Comparison of ENCODE assay signal across 7 cellular contexts in genomic region chr12:30694971-30695326, GRCh38. TPM values are rescaled to one million over a fixed set of nuclear protein-coding genes. Genes with fewer than 3 reads are reported as not detected.
A peak's percentile ranks its signal among the peaks of the same experiment; 100 is the strongest.
DNase-seq lines count a peak whose midpoint lies in the region; ATAC-seq and TF ChIP-seq lines count a peak whose summit lies in the region.

No MANE protein-coding gene starts in this region.

- H3K27me3 ChIP-seq in DND-41 (ENCODE audit: insufficient read depth, low read length, poor library complexity) (no peaks in the 10 kb centered on the region), foreskin keratinocyte (no peaks in the 10 kb centered on the region)

- peak overlapping the region; percentile 71 for H3K27ac ChIP-seq in DND-41 (ENCODE audit: low read length)
- H3K27ac ChIP-seq in foreskin keratinocyte, result peak overlapping the region; percentile 30

- ATAC-seq in DND-41 (ENCODE audit: insufficient read depth, low read depth) (0 out of 3 replicates have a peak, but pooled peaks have one; percentile 9), GM21529 (IDR thresholded peaks at IDR 0.05; ENCODE audit: unreplicated experiment) (peak; percentile 38), foreskin keratinocyte (peak; percentile 54)
- no peak for ATAC-seq in activated CD8-positive, alpha-beta T cell treated with anti-CD3 and anti-CD28 coated beads for 36 hours

- peak overlapping the region; percentile 89 for H3K4me3 Mint-ChIP-seq in activated CD8-positive, alpha-beta T cell treated with anti-CD3 and anti-CD28 coated beads for 36 hours
- peak overlapping the region; percentile 99 for H3K4me3 Mint-ChIP-seq in neural crest cell

- peak overlapping the region; percentile 48 to 76 for H3K4me3 ChIP-seq in DND-41 (ENCODE audit: low read depth in 1 of 2, low read length in 2 of 2)

- peaks cover 62% of the 10 kb centered on the region for H3K79me2 ChIP-seq in DND-41 (ENCODE audit: insufficient read depth, low read length)

- intact Hi-C loops in activated CD8-positive, alpha-beta T cell treated with anti-CD3 and anti-CD28 coated beads for 36 hours (cut with micrococcal nuclease), result no loop called here

- no peak for TF ChIP-seq CTCF in DND-41 (IDR thresholded peaks at IDR 0.05; ENCODE audit: borderline replicate concordance, extremely low read depth, low read length, poor library complexity, severe bottlenecking)
- no peak for TF ChIP-seq CTCF in activated CD8-positive, alpha-beta T cell treated with anti-CD3 and anti-CD28 coated beads for 36 hours (IDR thresholded peaks at IDR 0.05)
- no peak for TF ChIP-seq CTCF in foreskin keratinocyte (conservative IDR thresholded peaks at IDR 0.05)
- no peak for TF ChIP-seq CTCF in neural crest cell (conservative IDR thresholded peaks at IDR 0.05)

- H2AFZ ChIP-seq in DND-41 (ENCODE audit: low read depth, low read length), result peak overlapping the region; percentile 87

- H3K4me2 ChIP-seq in DND-41 (ENCODE audit: insufficient read depth, low read length), result peak overlapping the region; percentile 76

- POLR2A ChIA-PET in activated CD8-positive, alpha-beta T cell treated with anti-CD3 and anti-CD28 coated beads for 36 hours (lab: Charles Lee), result interaction anchor here (1.1 to 2.2 kb wide), 5 partner anchors 10 to 101 kb away, joined by 3 to 11 read pairs (median 7); partner anchors contain the start of gene CAPRIN2

- peaks cover 12% of the 10 kb centered on the region; the same call in 1 of the 2 replicates for H4K20me1 ChIP-seq in DND-41 (ENCODE audit: insufficient read depth, low read length)

- DNase-seq in DND-41, result peak; percentile 15
- DNase-seq in M059J (ENCODE audit: low read depth), result peak; percentile 61
- DNase-seq in activated CD8-positive, alpha-beta T cell treated with anti-CD3 and anti-CD28 coated beads for 36 hours, result peak; percentile 20
- peak; percentile 23 to 42 for DNase-seq in foreskin keratinocyte
- peak; percentile 18 for DNase-seq in neural crest cell (ENCODE audit: low read depth, low spot score)
- DNase-seq in hippocampal formation (lab: John Stamatoyannopoulos, UW), result no peak

- H3K9me3 Mint-ChIP-seq in activated CD8-positive, alpha-beta T cell treated with anti-CD3 and anti-CD28 coated beads for 36 hours, result no peaks in the 10 kb centered on the region
- no peaks in the 10 kb centered on the region for H3K9me3 Mint-ChIP-seq in neural crest cell

- peaks cover 36% of the 10 kb centered on the region for H3K4me1 ChIP-seq in DND-41 (ENCODE audit: insufficient read depth, low read length)
- H3K4me1 ChIP-seq in foreskin keratinocyte, result peaks cover 22% of the 10 kb centered on the region

- H3K4me1 Mint-ChIP-seq in activated CD8-positive, alpha-beta T cell treated with anti-CD3 and anti-CD28 coated beads for 36 hours (ENCODE audit: low read depth), result peaks cover 35% of the 10 kb centered on the region
- peaks cover 41% of the 10 kb centered on the region for H3K4me1 Mint-ChIP-seq in neural crest cell

- H3K9me3 ChIP-seq in DND-41 (ENCODE audit: insufficient read depth, low read length, severe bottlenecking), result no peaks in the 10 kb centered on the region

- CTCF ChIA-PET in activated CD8-positive, alpha-beta T cell treated with anti-CD3 and anti-CD28 coated beads for 36 hours (lab: Charles Lee), result interaction anchor here (1.0 to 2.5 kb wide), 7 partner anchors 12 to 113 kb away, joined by 3 to 11 read pairs (median 4); no protein-coding TSS in a partner anchor

- peak overlapping the region; percentile 78 for H3K9ac ChIP-seq in DND-41 (ENCODE audit: low read depth, low read length)

- peaks cover under 1% of the 10 kb centered on the region for H3K36me3 ChIP-seq in DND-41 (ENCODE audit: insufficient read depth, low read length)

- H3K36me3 Mint-ChIP-seq in activated CD8-positive, alpha-beta T cell treated with anti-CD3 and anti-CD28 coated beads for 36 hours (ENCODE audit: low read depth), result no peaks in the 10 kb centered on the region
- H3K36me3 Mint-ChIP-seq in neural crest cell (ENCODE audit: low read depth), result no peaks in the 10 kb centered on the region

- peak overlapping the region; percentile 81 for H3K27ac Mint-ChIP-seq in activated CD8-positive, alpha-beta T cell treated with anti-CD3 and anti-CD28 coated beads for 36 hours
- peak overlapping the region; percentile 91 for H3K27ac Mint-ChIP-seq in neural crest cell (ENCODE audit: unreplicated experiment)

- peaks cover 1% of the 10 kb centered on the region for H3K27me3 Mint-ChIP-seq in activated CD8-positive, alpha-beta T cell treated with anti-CD3 and anti-CD28 coated beads for 36 hours
- no peaks in the 10 kb centered on the region for H3K27me3 Mint-ChIP-seq in neural crest cell (ENCODE audit: low read depth)

RNA-seq across cellular contexts. Expression of gene IPO8, which starts 0.7 kb away (rescaled TPM):
- total RNA-seq in M059J (2014; rRNA removed; shearing (Covaris generic)), result 14.7 and 22.9 TPM in 2 replicates
- 10 to 100 TPM; 40.2 to 47.7 TPM for total RNA-seq in activated CD8-positive, alpha-beta T cell treated with anti-CD3 and anti-CD28 coated beads for 36 hours
- 34.0 and 37.8 TPM in 2 replicates for total RNA-seq in foreskin keratinocyte
- 8.4 and 9.1 TPM in 2 replicates for polyA plus RNA-seq in foreskin keratinocyte
- total RNA-seq in neural crest cell, result 43.5 and 51.5 TPM in 2 replicates

RNA-seq across cellular contexts. Expression of gene CAPRIN2, which starts 59.8 kb away (rescaled TPM):
- total RNA-seq in M059J (2014; rRNA removed; shearing (Covaris generic)), result 11.5 and 22.2 TPM in 2 replicates
- total RNA-seq in activated CD8-positive, alpha-beta T cell treated with anti-CD3 and anti-CD28 coated beads for 36 hours, result 10 to 100 TPM in 1 of 2 experiments, 1 to 10 TPM in 1; 8.1 to 11.7 TPM
- 18.9 and 20.4 TPM in 2 replicates for total RNA-seq in foreskin keratinocyte
- polyA plus RNA-seq in foreskin keratinocyte, result 6.7 and 7.7 TPM in 2 replicates
- total RNA-seq in neural crest cell, result 28.9 and 30.2 TPM in 2 replicates

Comparison
In these comparisons a context has a peak if more than half of its experiments do, and no peak if none do; other contexts are left out.
1. DNase-seq: peak in DND-41 (single experiment), M059J (single experiment), activated CD8-positive, alpha-beta T cell treated with anti-CD3 and anti-CD28 coated beads for 36 hours (single experiment), foreskin keratinocyte (2 of 2) and neural crest cell (single experiment); none in hippocampal formation (0 of 2).